ENCODE assay signal across 1 cellular context in genomic region chr10:14380746-14381145, GRCh38.
TF ChIP-seq lines count a peak whose summit lies in the region.

No MANE protein-coding gene starts in this region.

TF ChIP-seq in GM12891, 5 proteins besides CTCF, POLR2A, EP300 and RAD21 (continued from another document):
- TF ChIP-seq TAF1 (IDR thresholded peaks at IDR 0.05; ENCODE audit: low read depth, low read length): no peak
- TF ChIP-seq POLR2AphosphoS5 (IDR thresholded peaks at IDR 0.05; ENCODE audit: low read depth, low read length): no peak
- no peak for TF ChIP-seq POU2F2 (IDR thresholded peaks at IDR 0.05; ENCODE audit: low read depth, low read length)
- TF ChIP-seq SPI1 (IDR thresholded peaks at IDR 0.05; ENCODE audit: low read depth, low read length): no peak
TF ChIP-seq in GM12891: peak in this region for 0.
